12 cellular contexts compared by ENCODE assay signal in genomic region chr6:163327936-163328335, GRCh38.
"Had no signal": no experiment of that assay in that cellular context is flagged by ENCODE, and none has a peak within 500 bp of the region (broad histone marks: within the 10 kb centered on the region; RNA-seq: fewer than 3 reads in every experiment).

No MANE protein-coding gene starts in this region.

- DNase-seq: activated CD4-positive, alpha-beta T cell treated with anti-CD3 and anti-CD28 coated beads for 4 hours; activated CD8-positive, alpha-beta memory T cell treated with anti-CD3 and anti-CD28 coated beads, Interleukin-2, amount 50 U/mL, for 48 hours; activated CD8-positive, alpha-beta T cell treated with anti-CD3 and anti-CD28 coated beads, Interleukin-2, amount 10 ng/mL, durations not matched to agents 7 days and 5 days; activated naive CD4-positive, alpha-beta T cell treated with anti-CD3 and anti-CD28 coated beads for 36 hours; central memory CD4-positive, alpha-beta T cell; retina; stimulated activated CD4-positive, alpha-beta T cell treated with anti-CD3 and anti-CD28 coated beads, Interleukin-4, amount 100 ng/mL, for 1 hour; stimulated activated CD8-positive, alpha-beta memory T cell treated with anti-CD3 and anti-CD28 coated beads, Interleukin-4, amount 100 ng/mL, for 48 hours; stimulated activated naive CD8-positive, alpha-beta T cell treated with anti-CD3 and anti-CD28 coated beads, Interleukin-15, Interleukin-2, amounts not matched to agents 100 U/mL and 50 U/mL, for 24 hours; testis had no signal

- H3K9me3 ChIP-seq: testis had no signal

- H3K4me1 ChIP-seq: parathyroid adenoma, testis had no signal

- H3K9ac ChIP-seq: parathyroid adenoma had no signal

- ATAC-seq: activated CD8-positive, alpha-beta T cell treated with anti-CD3 and anti-CD28 coated beads, Interleukin-2, amount 10 ng/mL, durations not matched to agents 7 days and 5 days; left lobe of liver; stimulated activated naive CD8-positive, alpha-beta T cell treated with anti-CD3 and anti-CD28 coated beads, Interleukin-15, Interleukin-2, amounts not matched to agents 100 U/mL and 50 U/mL, for 24 hours had no signal

- H3K4me3 ChIP-seq: testis had no signal

- H3K27me3 ChIP-seq: testis had no signal

- H3K27ac ChIP-seq: parathyroid adenoma, testis had no signal

- H2AFZ ChIP-seq: parathyroid adenoma had no signal
